In the genomic region with DNA sequence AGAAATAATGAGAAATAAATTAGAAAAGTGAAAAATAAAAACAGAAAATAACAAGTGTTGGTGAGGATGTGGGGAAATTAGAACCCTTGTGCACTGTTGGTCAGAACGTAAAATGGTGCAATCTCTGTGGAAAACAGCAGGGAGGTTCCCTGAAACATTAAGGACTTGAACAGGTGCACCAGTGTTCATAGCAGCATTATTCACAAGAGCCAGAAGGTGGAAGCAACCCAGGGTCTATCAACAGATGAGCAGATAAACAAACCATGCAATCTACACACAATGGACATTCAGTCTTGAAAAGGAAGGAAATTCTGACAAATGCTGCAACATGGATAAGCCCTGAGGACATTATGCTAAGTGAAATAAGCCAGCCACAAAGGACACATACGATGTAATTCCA, we compare ENCODE assay signal across 17 cellular contexts. TPM values are rescaled to one million over a fixed set of nuclear protein-coding genes. Genes with fewer than 3 reads are reported as not detected.
A peak's percentile ranks its signal among the peaks of the same experiment; 100 is the strongest.
DNase-seq lines count a peak whose midpoint lies in the region; ATAC-seq and TF ChIP-seq lines count a peak whose summit lies in the region.
"Had no signal": no experiment of that assay in that cellular context is flagged by ENCODE, and none has a peak within 500 bp of the region (broad histone marks: within the 10 kb centered on the region; RNA-seq: fewer than 3 reads in every experiment).

No MANE protein-coding gene starts in this region.

- intact Hi-C loops in Calu3 (cut with micrococcal nuclease; ENCODE audit: unreplicated experiment) = no loop called here

- H3K27me3 ChIP-seq in mesendoderm (ENCODE audit: insufficient read depth, low read length, poor library complexity) = no peaks in the 10 kb centered on the region

- no peak overlapping the region for H3K4me3 Mint-ChIP-seq in Calu3 (ENCODE audit: low read depth, unreplicated experiment)

- H3K9me3 Mint-ChIP-seq in Calu3 (ENCODE audit: low read depth, unreplicated experiment) = no peaks in the 10 kb centered on the region

- no peak overlapping the region for H3K27ac Mint-ChIP-seq in Calu3 (ENCODE audit: unreplicated experiment)

- no peaks in the 10 kb centered on the region for H3K79me1 ChIP-seq in mesendoderm (ENCODE audit: low read length)

- no peak overlapping the region for H2BK5ac ChIP-seq in mesendoderm (ENCODE audit: low read length)

- H3K56ac ChIP-seq in mesendoderm (ENCODE audit: low read length) = no peak overlapping the region

- H3K4me3 ChIP-seq in HEK293 (ENCODE audit: low read depth, low read length) (no peak overlapping the region), mesendoderm (ENCODE audit: low read length) (no peak overlapping the region)
- H3K4me3 ChIP-seq: GM23248, K562 had no signal

- DNase-seq in NCI-H748 (lab: John Stamatoyannopoulos, UW; ENCODE audit: unreplicated experiment) = peak; percentile 30
- DNase-seq in NCI-H748 treated with DMSO at 0.1 percent for 48 hours (lab: John Stamatoyannopoulos, UW) = no peak
- peak; percentile 57 for DNase-seq in NCI-H345 (lab: John Stamatoyannopoulos, UW)
- DNase-seq in mesendoderm = peak; percentile 78
- no peak for DNase-seq in SKM-1 treated with dmso at 0.1 percent for 144 hours (lab: John Stamatoyannopoulos, UW; ENCODE audit: unreplicated experiment)
- DNase-seq in Calu3 = no peak
- DNase-seq: DND-41, GDM1, GM23248, NCI-H1092, NCI-H187, NCI-H226, SHP77 had no signal

- peaks cover 30% of the 10 kb centered on the region for H3K36me3 Mint-ChIP-seq in Calu3 (ENCODE audit: insufficient read depth, unreplicated experiment)

- no peak overlapping the region for H3K4me2 ChIP-seq in mesendoderm (ENCODE audit: low read length)

- no peak overlapping the region for H2BK120ac ChIP-seq in mesendoderm (ENCODE audit: low read depth, low read length)

- H3K23ac ChIP-seq in mesendoderm (ENCODE audit: low read length) = no peak overlapping the region

- TF ChIP-seq CTCF in HEK293 (tag by site-specific recombination; IDR thresholded peaks at IDR 0.05) (no peak), Calu3 (IDR thresholded peaks at IDR 0.05; ENCODE audit: unreplicated experiment) (no peak)

- H3K4me1 Mint-ChIP-seq in Calu3 (ENCODE audit: low read depth, unreplicated experiment) = peaks cover 18% of the 10 kb centered on the region

- CTCF ChIA-PET in HEK293 (lab: Yijun Ruan, JAX) (interaction anchor here (0.6 to 4.0 kb wide), 6 partner anchors 12 to 214 kb away, joined by 3 to 20 read pairs (median 3); no protein-coding TSS in a partner anchor), Calu3 (lab: Charles Lee) (no interaction called here)

- H3K9me3 ChIP-seq in HEK293 (ENCODE audit: control insufficient read depth, insufficient read depth, low read depth, low read length) = no peaks in the 10 kb centered on the region

- POLR2A ChIA-PET in HEK293 (lab: Yijun Ruan, JAX) = no interaction called here

- no peak overlapping the region for H3K4ac ChIP-seq in mesendoderm (ENCODE audit: low read depth, low read length)

- no peaks in the 10 kb centered on the region for H3K79me2 ChIP-seq in mesendoderm (ENCODE audit: control insufficient read depth, insufficient read depth, low read length)

- H3K36me3 ChIP-seq in HEK293 (ENCODE audit: control insufficient read depth in 2 of 2, insufficient read depth in 1 of 2, low read length in 2 of 2) (peaks cover 11 to 78% of the 10 kb centered on the region in 2 experiments; a peak in 2 of 3 replicates), mesendoderm (ENCODE audit: control insufficient read depth, insufficient read depth, low read length) (peaks cover 3% of the 10 kb centered on the region)

- no peak overlapping the region for H2BK15ac ChIP-seq in mesendoderm (replicated peaks; ENCODE audit: low read depth)

- no TSS peak for BruUV-seq in Calu3 (replicated peaks; lab: Mats Ljungman, UMichigan)

- no peak overlapping the region for H3K18ac ChIP-seq in mesendoderm (ENCODE audit: low read length)

- H2AK5ac ChIP-seq in mesendoderm (ENCODE audit: low read length) = no peak overlapping the region

- no peaks in the 10 kb centered on the region for H3K27me3 Mint-ChIP-seq in Calu3 (ENCODE audit: unreplicated experiment)

- H3K4me1 ChIP-seq in HEK293 (ENCODE audit: control insufficient read depth, insufficient read depth, low read length) = no peaks in the 10 kb centered on the region
- no peaks in the 10 kb centered on the region for H3K4me1 ChIP-seq in mesendoderm (ENCODE audit: control insufficient read depth, low read depth, low read length)

- no peak overlapping the region for H4K8ac ChIP-seq in mesendoderm (ENCODE audit: low read depth, low read length)

- no CpG with 5 or more reads among the region's 2 CpGs for WGBS in mesendoderm (ENCODE audit: extremely low coverage, insufficient coverage, low lambda C conversion rate)

- H3K9ac ChIP-seq in mesendoderm (ENCODE audit: low read length) = no peak overlapping the region
- H3K9ac ChIP-seq: GM23248 had no signal

- no peak overlapping the region for H4K5ac ChIP-seq in mesendoderm (ENCODE audit: low read length)

- ATAC-seq in HG03045 (IDR thresholded peaks at IDR 0.05; ENCODE audit: unreplicated experiment) = no peak
- ATAC-seq: K562 had no signal

- H3K27ac ChIP-seq in HEK293 (ENCODE audit: extremely low read depth, low read depth, low read length) (no peak overlapping the region), mesendoderm (ENCODE audit: low read depth, low read length) (no peak overlapping the region)
- H3K27ac ChIP-seq: C4-2B, GM23248 had no signal

TF ChIP-seq in HEK293, 187 proteins besides CTCF, POLR2A, EP300 and RAD21:
- TF ChIP-seq ZNF571 (tag by site-specific recombination; IDR thresholded peaks at IDR 0.05) (no peak), ZNF274 (IDR thresholded peaks at IDR 0.05; ENCODE audit: low read length) (no peak), ZNF274 (tag by site-specific recombination; IDR thresholded peaks at IDR 0.05; ENCODE audit: borderline replicate concordance) (no peak), ZNF830 (tag by site-specific recombination; IDR thresholded peaks at IDR 0.05; ENCODE audit: low read depth) (no peak), ZNF404 (tag by site-specific recombination; IDR thresholded peaks at IDR 0.05) (no peak), ZNF184 (tag by site-specific recombination; IDR thresholded peaks at IDR 0.05) (peak; percentile 88), BCL11B (tag by site-specific recombination; IDR thresholded peaks at IDR 0.05; ENCODE audit: low read depth) (no peak)
- TF ChIP-seq, protein P1, sequence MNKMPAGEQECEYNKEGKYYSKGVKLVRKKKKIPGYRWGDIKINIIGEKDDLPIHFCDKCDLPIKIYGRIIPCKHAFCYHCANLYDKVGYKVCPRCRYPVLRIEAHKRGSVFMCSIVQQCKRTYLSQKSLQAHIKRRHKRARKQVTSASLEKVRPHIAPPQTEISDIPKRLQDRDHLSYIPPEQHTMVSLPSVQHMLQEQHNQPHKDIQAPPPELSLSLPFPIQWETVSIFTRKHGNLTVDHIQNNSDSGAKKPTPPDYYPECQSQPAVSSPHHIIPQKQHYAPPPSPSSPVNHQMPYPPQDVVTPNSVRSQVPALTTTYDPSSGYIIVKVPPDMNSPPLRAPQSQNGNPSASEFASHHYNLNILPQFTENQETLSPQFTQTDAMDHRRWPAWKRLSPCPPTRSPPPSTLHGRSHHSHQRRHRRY (tag by site-specific recombination; IDR thresholded peaks at IDR 0.05) = no peak

RNA-seq across cellular contexts. Expression of a gene that starts 58.2 kb away (rescaled TPM):
- polyA plus RNA-seq in mesendoderm (2013, experiment 1 of 2) = 0.63 TPM
- polyA plus RNA-seq in mesendoderm (2013, experiment 2 of 2) = 0.81 TPM
- 21.1 and 29.8 TPM in 2 replicates for total RNA-seq in Calu3 (2022)
- total RNA-seq: GM23248 had no signal
- polyA plus RNA-seq: GM23248 had no signal

Comparison
In these comparisons a context has a peak if more than half of its experiments do, and no peak if none do; other contexts are left out.
1. DNase-seq: peak in NCI-H748 (single experiment), NCI-H345 (single experiment) and mesendoderm (single experiment); none in NCI-H748 treated with DMSO at 0.1 percent for 48 hours (single experiment), SKM-1 treated with dmso at 0.1 percent for 144 hours (single experiment) and Calu3 (single experiment).